Comparison of ENCODE assay signal across 8 cellular contexts in genomic region chr4:986949-987688, GRCh38. TPM values are rescaled to one million over a fixed set of nuclear protein-coding genes. Genes with fewer than 3 reads are reported as not detected.
A peak's percentile ranks its signal among the peaks of the same experiment; 100 is the strongest.
DNase-seq lines count a peak whose midpoint lies in the region; ATAC-seq and TF ChIP-seq lines count a peak whose summit lies in the region.

IDUA (plus strand) TSS chr4:987044; CDS start chr4:987085, 41 bp downstream.

- intact Hi-C loops in PC-3 (cut with micrococcal nuclease) (no loop called here), esophagus squamous epithelium (cut with DNase I) (no loop called here)

- POLR2A ChIA-PET in PC-3 (lab: Charles Lee; ENCODE audit: unreplicated experiment): interaction anchor here (0.5 to 0.6 kb wide), 2 partner anchors 13 to 246 kb away, joined by 4 to 5 read pairs; no protein-coding TSS in a partner anchor

- peak in 1 of 4 donors; percentile 4 for TF ChIP-seq POLR2A in esophagus squamous epithelium (IDR thresholded peaks at IDR 0.05)

- H3K4me1 Mint-ChIP-seq in activated T-cell treated with anti-CD3 and anti-CD28 coated beads, Interleukin-2, amount 50 U/mL, for 4 hours (ENCODE audit: low read depth): peaks cover 28% of the 10 kb centered on the region
- H3K4me1 Mint-ChIP-seq in naive B cell: peaks cover 8 to 26% (median 11%) of the 10 kb centered on the region in 3 donors
- H3K4me1 Mint-ChIP-seq in stimulated activated effector memory CD8-positive, alpha-beta T cell treated with anti-CD3 and anti-CD28 coated beads, Interleukin-12 subunit alpha, Interleukin-12 subunit beta, amount 100 ng/mL, for 72 hours: peaks cover 20% of the 10 kb centered on the region

- peak; percentile 82 for DNase-seq in BE2C
- peak; percentile 76 for DNase-seq in PC-3
- DNase-seq in activated T-cell treated with anti-CD3 and anti-CD28 coated beads, Interleukin-2, amount 50 U/mL, for 4 hours: peak; percentile 86
- peak; percentile 25 for DNase-seq in esophagus squamous epithelium (lab: John Stamatoyannopoulos, UW)
- peak; percentile 89 for DNase-seq in naive B cell
- DNase-seq in stimulated activated effector memory CD8-positive, alpha-beta T cell treated with anti-CD3 and anti-CD28 coated beads, Interleukin-12 subunit alpha, Interleukin-12 subunit beta, amount 100 ng/mL, for 72 hours (ENCODE audit: low spot score in 2 of 2): peak; percentile 78 to 91

- H3K27me3 Mint-ChIP-seq in activated T-cell treated with anti-CD3 and anti-CD28 coated beads, Interleukin-2, amount 50 U/mL, for 4 hours (ENCODE audit: low read depth): no peaks in the 10 kb centered on the region
- H3K27me3 Mint-ChIP-seq in naive B cell: no peaks in the 10 kb centered on the region

- peak within 1 kb of the TSS; percentile 66 for H3K9ac ChIP-seq in PC-3 (ENCODE audit: low read length)

- H3K4me3 ChIP-seq in BE2C (ENCODE audit: low read depth, low read length) (peak within 1 kb of the TSS; percentile 46), PC-3 (ENCODE audit: low read length) (peak within 1 kb of the TSS; percentile 78), esophagus squamous epithelium (peak within 1 kb of the TSS; percentile 63 to 92 (median 84))

- no peaks in the 10 kb centered on the region for H3K36me3 Mint-ChIP-seq in activated T-cell treated with anti-CD3 and anti-CD28 coated beads, Interleukin-2, amount 50 U/mL, for 4 hours (ENCODE audit: insufficient read depth)
- no peaks in the 10 kb centered on the region for H3K36me3 Mint-ChIP-seq in naive B cell
- H3K36me3 Mint-ChIP-seq in stimulated activated effector memory CD8-positive, alpha-beta T cell treated with anti-CD3 and anti-CD28 coated beads, Interleukin-12 subunit alpha, Interleukin-12 subunit beta, amount 100 ng/mL, for 72 hours: no peaks in the 10 kb centered on the region

- no peaks in the 10 kb centered on the region for H3K9me2 ChIP-seq in PC-3 (replicated peaks; ENCODE audit: low read length)

- no peaks in the 10 kb centered on the region for H3K9me3 ChIP-seq in BE2C
- no peaks in the 10 kb centered on the region for H3K9me3 ChIP-seq in PC-3 (ENCODE audit: low read length)
- H3K9me3 ChIP-seq in esophagus squamous epithelium: no peaks in the 10 kb centered on the region

- peak within 1 kb of the TSS; percentile 88 for H3K4me3 Mint-ChIP-seq in activated T-cell treated with anti-CD3 and anti-CD28 coated beads, Interleukin-2, amount 50 U/mL, for 4 hours
- H3K4me3 Mint-ChIP-seq in naive B cell: peak within 1 kb of the TSS; percentile 82 to 91 (median 88)
- H3K4me3 Mint-ChIP-seq in stimulated activated effector memory CD8-positive, alpha-beta T cell treated with anti-CD3 and anti-CD28 coated beads, Interleukin-12 subunit alpha, Interleukin-12 subunit beta, amount 100 ng/mL, for 72 hours: peak within 1 kb of the TSS; percentile 79

- peaks cover 5% of the 10 kb centered on the region; the same call in 1 of the 2 replicates for H3K79me2 ChIP-seq in PC-3 (ENCODE audit: low read length)

- peak; percentile 66 for ATAC-seq in GM19043 (IDR thresholded peaks at IDR 0.05; ENCODE audit: low read depth, unreplicated experiment)
- peak; percentile 78 for ATAC-seq in HG03432 (IDR thresholded peaks at IDR 0.05; ENCODE audit: unreplicated experiment)
- ATAC-seq in PC-3: peak; percentile 74
- ATAC-seq in activated T-cell treated with anti-CD3 and anti-CD28 coated beads, Interleukin-2, amount 50 U/mL, for 4 hours: peak; percentile 84
- peak; percentile 88 for ATAC-seq in naive B cell (ENCODE audit: low read depth in 2 of 2)
- peak; percentile 87 for ATAC-seq in stimulated activated effector memory CD8-positive, alpha-beta T cell treated with anti-CD3 and anti-CD28 coated beads, Interleukin-12 subunit alpha, Interleukin-12 subunit beta, amount 100 ng/mL, for 72 hours

- no peaks in the 10 kb centered on the region for H3K4me1 ChIP-seq in BE2C
- peaks cover 22% of the 10 kb centered on the region; the same call in 1 of the 2 replicates for H3K4me1 ChIP-seq in PC-3 (ENCODE audit: insufficient read depth, low read length)
- H3K4me1 ChIP-seq in esophagus squamous epithelium: peaks cover 24 to 48% (median 24%) of the 10 kb centered on the region in 3 donors

- H3K36me3 ChIP-seq in BE2C: no peaks in the 10 kb centered on the region
- no peaks in the 10 kb centered on the region for H3K36me3 ChIP-seq in PC-3 (ENCODE audit: low read depth, low read length)
- peaks cover 0 to 35% (median 0%) of the 10 kb centered on the region in 3 donors for H3K36me3 ChIP-seq in esophagus squamous epithelium

- H3K27me3 ChIP-seq in BE2C: peaks cover 14% of the 10 kb centered on the region
- H3K27me3 ChIP-seq in PC-3 (ENCODE audit: low read length): no peaks in the 10 kb centered on the region
- H3K27me3 ChIP-seq in esophagus squamous epithelium: no peaks in the 10 kb centered on the region

- peak within 1 kb of the TSS; percentile 86 for H2AFZ ChIP-seq in PC-3 (ENCODE audit: low read length)

- BruUV-seq in PC-3 (replicated peaks; lab: Mats Ljungman, UMichigan): no TSS peak

- H3K4me2 ChIP-seq in PC-3 (ENCODE audit: low read length): peak within 1 kb of the TSS; percentile 94

- H3F3A ChIP-seq in PC-3 (ENCODE audit: low read length, unreplicated experiment): no peaks in the 10 kb centered on the region

- H3K27ac ChIP-seq in PC-3 (ENCODE audit: low read length) (0 out of 2 replicates have a peak within 1 kb of the TSS, but pooled peaks have one; percentile 13), esophagus squamous epithelium (peak within 1 kb of the TSS; percentile 66 to 82 (median 79))

- no peaks in the 10 kb centered on the region for H4K20me1 ChIP-seq in PC-3 (ENCODE audit: low read length)

- CTCF ChIA-PET in PC-3 (lab: Charles Lee): interaction anchor here (0.6 to 0.7 kb wide), 2 partner anchors 55 to 197 kb away, joined by 3 to 5 read pairs; partner anchors contain the start of genes GAK and TMEM175

- peak; percentile 53 for TF ChIP-seq CTCF in BE2C (IDR thresholded peaks at IDR 0.05; ENCODE audit: low read depth, low read length)
- peak; percentile 55 for TF ChIP-seq CTCF in PC-3 (conservative IDR thresholded peaks at IDR 0.05; ENCODE audit: low read depth, low read length)
- peak; percentile 23 to 45 (median 32) for TF ChIP-seq CTCF in esophagus squamous epithelium (IDR thresholded peaks at IDR 0.05)

- H3K9me3 Mint-ChIP-seq in activated T-cell treated with anti-CD3 and anti-CD28 coated beads, Interleukin-2, amount 50 U/mL, for 4 hours: no peaks in the 10 kb centered on the region
- no peaks in the 10 kb centered on the region for H3K9me3 Mint-ChIP-seq in naive B cell
- H3K9me3 Mint-ChIP-seq in stimulated activated effector memory CD8-positive, alpha-beta T cell treated with anti-CD3 and anti-CD28 coated beads, Interleukin-12 subunit alpha, Interleukin-12 subunit beta, amount 100 ng/mL, for 72 hours: no peaks in the 10 kb centered on the region

- no CpG with 5 or more reads among the region's 65 CpGs for WGBS in esophagus squamous epithelium, 2 donors

- peak within 1 kb of the TSS in 5 of 6 donors; percentile 49 to 95 (median 78) for H3K27ac Mint-ChIP-seq in naive B cell
- H3K27ac Mint-ChIP-seq in stimulated activated effector memory CD8-positive, alpha-beta T cell treated with anti-CD3 and anti-CD28 coated beads, Interleukin-12 subunit alpha, Interleukin-12 subunit beta, amount 100 ng/mL, for 72 hours: peak within 1 kb of the TSS; percentile 84

RNA-seq across cellular contexts. Expression of gene IDUA, which starts in this region (rescaled TPM):
- 5.3 TPM for polyA plus RNA-seq in BE2C (2012; ENCODE audit: insufficient read depth, insufficient read length, low read depth)
- 10.1 and 10.3 TPM in 2 replicates for total RNA-seq in PC-3 (2014; rRNA removed)
- total RNA-seq in activated T-cell treated with anti-CD3 and anti-CD28 coated beads, Interleukin-2, amount 50 U/mL, for 4 hours: 10 to 100 TPM; 13.5 to 18.3 (median 14.4) TPM
- total RNA-seq in esophagus squamous epithelium: 10 to 100 TPM in 2 of 4 donors, 1 to 10 TPM in 2; 4.3 to 20.5 (median 14.1) TPM
- 1 to 10 TPM; 2.2 to 8.3 (median 3.3) TPM for polyA plus RNA-seq in naive B cell (ENCODE audit: low read depth in 6 of 6)

Comparison
In these comparisons a context has a peak if more than half of its experiments do, and no peak if none do; other contexts are left out.
1. Peak in every context shown above with its lines: DNase-seq, ATAC-seq, H3K4me3 ChIP-seq and H3K27ac ChIP-seq.
2. DNase-seq: peak in every context shown above with its lines; median percentile 89 in naive B cell; 86 in activated T-cell treated with anti-CD3 and anti-CD28 coated beads, Interleukin-2, amount 50 U/mL, for 4 hours; 84 in stimulated activated effector memory CD8-positive, alpha-beta T cell treated with anti-CD3 and anti-CD28 coated beads, Interleukin-12 subunit alpha, Interleukin-12 subunit beta, amount 100 ng/mL, for 72 hours; 82 in BE2C; 76 in PC-3; 25 in esophagus squamous epithelium.